In genomic region chr7:66323114-66323513, GRCh38 we compare ENCODE assay signal across 38 cellular contexts.
"Had no signal": no experiment of that assay in that cellular context is flagged by ENCODE, and none has a peak within 500 bp of the region (broad histone marks: within the 10 kb centered on the region; RNA-seq: fewer than 3 reads in every experiment).

No MANE protein-coding gene starts in this region.

- H3K4me1 Mint-ChIP-seq: activated CD4-positive, alpha-beta memory T cell treated with anti-CD3 and anti-CD28 coated beads, Interleukin-2, amount 10 ng/mL, durations not matched to agents 7 days and 5 days; activated CD4-positive, alpha-beta T cell treated with anti-CD3 and anti-CD28 coated beads for 36 hours; activated CD4-positive, alpha-beta T cell treated with anti-CD3 and anti-CD28 coated beads, Interleukin-2, amount 10 ng/mL, durations not matched to agents 7 days and 5 days; activated CD8-positive, alpha-beta memory T cell treated with anti-CD3 and anti-CD28 coated beads, Interleukin-2, amount 10 ng/mL, durations not matched to agents 7 days and 5 days; activated naive CD4-positive, alpha-beta T cell treated with anti-CD3 and anti-CD28 coated beads, Interleukin-2, amount 10 ng/mL, durations not matched to agents 7 days and 5 days; activated naive CD4-positive, alpha-beta T cell treated with anti-CD3 and anti-CD28 coated beads, Interleukin-2, amount 50 U/mL, for 24 hours; activated naive CD8-positive, alpha-beta T cell treated with anti-CD3 and anti-CD28 coated beads, Interleukin-2, amount 10 ng/mL, durations not matched to agents 7 days and 5 days; activated naive CD8-positive, alpha-beta T cell treated with anti-CD3 and anti-CD28 coated beads, Interleukin-2, amount 50 U/mL, for 24 hours; central memory CD8-positive, alpha-beta T cell had no signal

- H3K27ac Mint-ChIP-seq: activated CD4-positive, alpha-beta memory T cell treated with anti-CD3 and anti-CD28 coated beads, Interleukin-2, amount 10 ng/mL, durations not matched to agents 7 days and 5 days; activated CD4-positive, alpha-beta T cell treated with anti-CD3 and anti-CD28 coated beads for 36 hours; activated CD4-positive, alpha-beta T cell treated with anti-CD3 and anti-CD28 coated beads, Interleukin-2, amount 10 ng/mL, durations not matched to agents 7 days and 5 days; activated CD8-positive, alpha-beta memory T cell treated with anti-CD3 and anti-CD28 coated beads, Interleukin-2, amount 10 ng/mL, durations not matched to agents 7 days and 5 days; activated CD8-positive, alpha-beta T cell treated with anti-CD3 and anti-CD28 coated beads, Interleukin-2, amount 10 ng/mL, durations not matched to agents 7 days and 5 days; activated naive CD4-positive, alpha-beta T cell treated with anti-CD3 and anti-CD28 coated beads, Interleukin-2, amount 10 ng/mL, durations not matched to agents 7 days and 5 days; activated naive CD4-positive, alpha-beta T cell treated with anti-CD3 and anti-CD28 coated beads, Interleukin-2, amount 50 U/mL, for 24 hours; activated naive CD8-positive, alpha-beta T cell; activated naive CD8-positive, alpha-beta T cell treated with anti-CD3 and anti-CD28 coated beads, Interleukin-2, amount 10 ng/mL, durations not matched to agents 7 days and 5 days; activated naive CD8-positive, alpha-beta T cell treated with anti-CD3 and anti-CD28 coated beads, Interleukin-2, amount 50 U/mL, for 24 hours; activated T-cell treated with anti-CD3 and anti-CD28 coated beads, Interleukin-2, amount 50 U/mL, for 24 hours; activated T-helper 2 cell treated with anti-CD3 and anti-CD28 coated beads, Interferon-gamma antibody, Interleukin-2, Interleukin-4, amounts not matched to agents 10 μg/mL and 5 μg/mL and 100 μg/mL, durations not matched to agents 14 hours and 24 hours and 36 hours; brain; T-helper 1 cell treated with Interleukin-12 subunit alpha and Interleukin-12 subunit beta and Interleukin-4 antibody, amounts not matched to agents 30 μg/mL and 1 μg/mL, for 36 hours; T-helper 2 cell treated with Interferon-gamma antibody and Interleukin-4, amounts not matched to agents 5 μg/mL and 100 μg/mL, for 36 hours; WTC11 had no signal

- H3K27me3 ChIP-seq: ascending aorta, cardiac muscle cell had no signal

- H3K36me3 Mint-ChIP-seq: activated CD8-positive, alpha-beta memory T cell treated with anti-CD3 and anti-CD28 coated beads, Interleukin-2, amount 10 ng/mL, durations not matched to agents 7 days and 5 days; activated naive CD4-positive, alpha-beta T cell treated with anti-CD3 and anti-CD28 coated beads, Interleukin-2, amount 10 ng/mL, durations not matched to agents 7 days and 5 days had no signal

- H3K27ac ChIP-seq: ascending aorta, cardiac muscle cell, WERI-Rb-1 had no signal

- H3K27me3 Mint-ChIP-seq: activated naive CD4-positive, alpha-beta T cell treated with anti-CD3 and anti-CD28 coated beads, Interleukin-2, amount 10 ng/mL, durations not matched to agents 7 days and 5 days; activated naive CD4-positive, alpha-beta T cell treated with anti-CD3 and anti-CD28 coated beads, Interleukin-2, amount 50 U/mL, for 24 hours; activated naive CD8-positive, alpha-beta T cell; activated naive CD8-positive, alpha-beta T cell treated with anti-CD3 and anti-CD28 coated beads, Interleukin-2, amount 10 ng/mL, durations not matched to agents 7 days and 5 days; activated naive CD8-positive, alpha-beta T cell treated with anti-CD3 and anti-CD28 coated beads, Interleukin-2, amount 50 U/mL, for 24 hours; brain had no signal

- H3K9me3 ChIP-seq: ascending aorta had no signal

- H3K9me3 Mint-ChIP-seq: T-helper 2 cell treated with Interferon-gamma antibody and Interleukin-4, amounts not matched to agents 5 μg/mL and 100 μg/mL, for 36 hours had no signal

- DNase-seq: activated CD4-positive, alpha-beta memory T cell treated with anti-CD3 and anti-CD28 coated beads, Interleukin-2, amount 10 ng/mL, durations not matched to agents 7 days and 5 days; activated CD4-positive, alpha-beta T cell treated with anti-CD3 and anti-CD28 coated beads for 1 hour; activated CD4-positive, alpha-beta T cell treated with anti-CD3 and anti-CD28 coated beads for 36 hours; activated CD4-positive, alpha-beta T cell treated with anti-CD3 and anti-CD28 coated beads for 48 hours; activated CD4-positive, alpha-beta T cell treated with anti-CD3 and anti-CD28 coated beads, Interleukin-2, amount 10 ng/mL, durations not matched to agents 7 days and 5 days; activated CD4-positive, alpha-beta T cell treated with anti-CD3 and anti-CD28 coated beads, Interleukin-2, amount 50 U/mL, for 48 hours; activated CD4-positive, CD25-positive, alpha-beta regulatory T cell; activated CD8-positive, alpha-beta memory T cell treated with anti-CD3 and anti-CD28 coated beads for 24 hours; activated CD8-positive, alpha-beta memory T cell treated with anti-CD3 and anti-CD28 coated beads, Interleukin-2, amount 10 ng/mL, durations not matched to agents 7 days and 5 days; activated CD8-positive, alpha-beta memory T cell treated with anti-CD3 and anti-CD28 coated beads, Interleukin-2, amount 50 U/mL, for 48 hours; activated CD8-positive, alpha-beta T cell treated with anti-CD3 and anti-CD28 coated beads, Interleukin-2, amount 10 ng/mL, durations not matched to agents 7 days and 5 days; activated effector memory CD4-positive, alpha-beta T cell treated with Interleukin-2 at 50 U/mL for 16 hours; activated gamma-delta T cell; activated naive CD4-positive, alpha-beta T cell treated with anti-CD3 and anti-CD28 coated beads, Interleukin-2, amount 10 ng/mL, durations not matched to agents 7 days and 5 days; activated naive CD4-positive, alpha-beta T cell treated with Interleukin-2 at 50 U/mL for 16 hours; activated naive CD8-positive, alpha-beta T cell treated with anti-CD3 and anti-CD28 coated beads, Interleukin-2, amount 10 ng/mL, durations not matched to agents 7 days and 5 days; activated naive CD8-positive, alpha-beta T cell treated with anti-CD3 and anti-CD28 coated beads, Interleukin-2, amount 50 U/mL, for 24 hours; activated T-cell treated with anti-CD3 and anti-CD28 coated beads, Interleukin-2, amount 50 U/mL, for 24 hours; activated T-cell treated with anti-CD3 and anti-CD28 coated beads, Interleukin-2, amount 50 U/mL, for 48 hours; amygdala; anterior cingulate cortex; caudate nucleus; cerebellar nuclear complex; T-helper 1 cell; T-helper 2 cell; T-helper 9 cell; WERI-Rb-1 had no signal

- H3K4me3 ChIP-seq: ascending aorta, cardiac muscle cell had no signal

- H3K4me3 Mint-ChIP-seq: activated CD4-positive, alpha-beta memory T cell treated with anti-CD3 and anti-CD28 coated beads, Interleukin-2, amount 10 ng/mL, durations not matched to agents 7 days and 5 days; activated CD4-positive, alpha-beta T cell treated with anti-CD3 and anti-CD28 coated beads for 36 hours; activated CD4-positive, alpha-beta T cell treated with anti-CD3 and anti-CD28 coated beads, Interleukin-2, amount 10 ng/mL, durations not matched to agents 7 days and 5 days; activated CD8-positive, alpha-beta memory T cell treated with anti-CD3 and anti-CD28 coated beads, Interleukin-2, amount 10 ng/mL, durations not matched to agents 7 days and 5 days; activated CD8-positive, alpha-beta T cell treated with anti-CD3 and anti-CD28 coated beads, Interleukin-2, amount 10 ng/mL, durations not matched to agents 7 days and 5 days; activated naive CD4-positive, alpha-beta T cell treated with anti-CD3 and anti-CD28 coated beads, Interleukin-2, amount 10 ng/mL, durations not matched to agents 7 days and 5 days; activated naive CD4-positive, alpha-beta T cell treated with anti-CD3 and anti-CD28 coated beads, Interleukin-2, amount 50 U/mL, for 24 hours; activated naive CD8-positive, alpha-beta T cell; activated naive CD8-positive, alpha-beta T cell treated with anti-CD3 and anti-CD28 coated beads, Interleukin-2, amount 10 ng/mL, durations not matched to agents 7 days and 5 days; activated naive CD8-positive, alpha-beta T cell treated with anti-CD3 and anti-CD28 coated beads, Interleukin-2, amount 50 U/mL, for 24 hours; activated T-cell treated with anti-CD3 and anti-CD28 coated beads, Interleukin-2, amount 50 U/mL, for 24 hours; brain; central memory CD8-positive, alpha-beta T cell; T-helper 1 cell treated with Interleukin-12 subunit alpha and Interleukin-12 subunit beta and Interleukin-4 antibody, amounts not matched to agents 30 μg/mL and 1 μg/mL, for 36 hours; T-helper 2 cell treated with Interferon-gamma antibody and Interleukin-4, amounts not matched to agents 5 μg/mL and 100 μg/mL, for 36 hours; WTC11 had no signal

- ATAC-seq: activated CD4-positive, alpha-beta T cell treated with anti-CD3 and anti-CD28 coated beads for 36 hours; activated CD4-positive, CD25-positive, alpha-beta regulatory T cell treated with anti-CD3 and anti-CD28 coated beads, Interleukin-2, amount 50 U/mL, for 24 hours; activated CD8-positive, alpha-beta memory T cell treated with anti-CD3 and anti-CD28 coated beads, Interleukin-2, amount 10 ng/mL, durations not matched to agents 7 days and 5 days; activated CD8-positive, alpha-beta T cell treated with anti-CD3 and anti-CD28 coated beads, Interleukin-2, amount 10 ng/mL, durations not matched to agents 7 days and 5 days; activated naive CD8-positive, alpha-beta T cell treated with anti-CD3 and anti-CD28 coated beads, Interleukin-2, amount 50 U/mL, for 24 hours; WTC11 had no signal

- H3K36me3 ChIP-seq: ascending aorta, cardiac muscle cell, WERI-Rb-1 had no signal
